In genomic region chrX:17747692-17748091, GRCh38 we compare ENCODE assay signal across 7 cellular contexts.
"Had no signal": no experiment of that assay in that cellular context is flagged by ENCODE, and none has a peak within 500 bp of the region (broad histone marks: within the 10 kb centered on the region; RNA-seq: fewer than 3 reads in every experiment).

No MANE protein-coding gene starts in this region.

- H3K27ac ChIP-seq: HL-60 had no signal

- H3K36me3 Mint-ChIP-seq: IgD-negative memory B cell had no signal

- H3K4me3 ChIP-seq: GM23338 had no signal

- H3K27me3 Mint-ChIP-seq: IgD-negative memory B cell had no signal

- H3K27ac Mint-ChIP-seq: GM23338, H9, HFFc6, IgD-negative memory B cell had no signal

- H3K4me3 Mint-ChIP-seq: GM23338, H9, HFFc6 had no signal

- H3K9me3 Mint-ChIP-seq: GM23338, H9, HFFc6, IgD-negative memory B cell had no signal

- DNase-seq: H9, HCEC 1CT, HFFc6, KG1 had no signal

- H3K4me1 Mint-ChIP-seq: GM23338, H9, IgD-negative memory B cell had no signal
